8 cellular contexts compared by ENCODE assay signal in the genomic region with DNA sequence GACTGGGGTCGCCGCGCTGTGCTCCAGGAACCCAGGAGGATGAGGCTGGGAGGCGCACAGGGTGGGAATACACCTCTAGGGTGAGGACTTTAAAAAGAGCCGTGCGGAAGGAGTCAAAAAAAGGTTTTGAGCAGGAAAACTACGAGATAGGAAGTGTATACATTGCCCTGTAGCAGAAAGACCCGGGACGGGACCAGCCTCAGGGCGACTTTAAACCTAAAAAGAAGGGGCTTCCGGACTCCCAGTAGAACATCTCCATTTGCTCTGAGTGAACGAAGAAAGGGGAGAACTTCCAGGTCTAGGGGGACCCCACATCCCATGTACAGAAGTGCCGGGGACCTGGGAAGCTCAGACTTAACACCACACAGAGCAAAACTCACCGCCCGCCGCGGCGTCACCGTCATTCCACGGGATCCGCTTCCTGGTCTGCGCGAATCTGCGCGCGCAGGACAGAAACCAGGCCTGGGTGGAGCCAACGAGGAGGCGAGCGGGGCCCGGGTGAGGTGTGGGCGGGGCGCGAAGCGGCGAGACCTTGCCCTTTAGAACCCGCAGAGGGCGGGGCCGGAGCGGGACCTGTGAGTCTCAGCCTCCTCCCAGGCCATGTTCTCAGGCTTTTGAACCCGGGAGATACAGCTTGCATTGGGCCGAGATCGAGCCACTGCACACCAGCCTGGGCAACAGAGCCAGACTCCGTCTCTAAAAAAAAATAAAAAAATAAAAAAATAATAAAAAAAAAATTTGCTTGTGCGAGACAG. TPM values are rescaled to one million over a fixed set of nuclear protein-coding genes. Genes with fewer than 3 reads are reported as not detected.
DNase-seq lines count a peak whose midpoint lies in the region; ATAC-seq and TF ChIP-seq lines count a peak whose summit lies in the region.
"Not testable (repeated sequence)": the region's sequence is repeated elsewhere in the genome, so short reads cannot be mapped to it uniquely, and the experiment has no call there.

A gene (minus strand): TSS at position 428 of the 755 bp plus-strand sequence. CDS start 3,675 bp downstream, outside the sequence.

- peaks cover 17% of the 10 kb centered on the region for H3K9me3 ChIP-seq in AG04450 (ENCODE audit: control insufficient read depth, insufficient read depth, low read length)
- not testable (repeated sequence) for H3K9me3 ChIP-seq in colonic mucosa

- DNase-seq in AG04450 (ENCODE audit: low read depth, low spot score), result not testable (repeated sequence)
- peak; percentile 57 for DNase-seq in NCI-H226
- DNase-seq in activated CD4-positive, alpha-beta T cell treated with anti-CD3 and anti-CD28 coated beads, Interleukin-2, amount 50 U/mL, for 1 hour, result peak; percentile 52
- peak; percentile 79 for DNase-seq in colonic mucosa
- peak; percentile 9 for DNase-seq in kidney glomerular epithelial cell (lab: John Stamatoyannopoulos, UW)
- peak; percentile 37 to 39 for DNase-seq in stimulated activated CD4-positive, alpha-beta T cell treated with anti-CD3 and anti-CD28 coated beads, Interleukin-12 subunit alpha, Interleukin-12 subunit beta, amount 100 ng/mL, for 24 hours (ENCODE audit: low read depth in 2 of 2)

- peak; percentile 96 for ATAC-seq in GM19023 (IDR thresholded peaks at IDR 0.05; ENCODE audit: unreplicated experiment)
- peak; percentile 98 for ATAC-seq in HG03135 (IDR thresholded peaks at IDR 0.05; ENCODE audit: unreplicated experiment)

- peak within 1 kb of the TSS; percentile 31 for H3K27ac ChIP-seq in AG04450 (ENCODE audit: low read depth, low read length)
- H3K27ac ChIP-seq in colonic mucosa, result not testable (repeated sequence)

- intact Hi-C loops in colonic mucosa (cut with DNase I), result not testable (repeated sequence)

- not testable (repeated sequence) for H3K36me3 ChIP-seq in colonic mucosa

- not testable (repeated sequence) for TF ChIP-seq CTCF in AG04450 (IDR thresholded peaks at IDR 0.05; ENCODE audit: low read depth, low read length); colonic mucosa (IDR thresholded peaks at IDR 0.05)

- not testable (repeated sequence) for H3K4me1 ChIP-seq in colonic mucosa

- CTCF ChIA-PET in AG04450 (lab: Charles Lee), result not testable (repeated sequence)

- H3K9ac ChIP-seq in colonic mucosa (ENCODE audit: low read depth in 2 of 2, low read length in 2 of 2), result peak within 1 kb of the TSS; percentile 66 to 76

- POLR2A ChIA-PET in AG04450 (lab: Yijun Ruan, JAX), result not testable (repeated sequence)

- H3K27me3 ChIP-seq in AG04450 (ENCODE audit: control insufficient read depth, insufficient read depth, low read length); colonic mucosa: not testable (repeated sequence)

- H3K4me3 ChIP-seq in AG04450 (ENCODE audit: low read depth, low read length) (peak within 1 kb of the TSS; percentile 67), colonic mucosa (peak within 1 kb of the TSS; percentile 55)

RNA-seq across cellular contexts. Expression of the gene that starts here (rescaled TPM):
- polyA plus RNA-seq in AG04450 (2011; rRNA removed), result 9.8 and 11.3 TPM in 2 replicates
- 8.5 and 19.6 TPM in 2 replicates for polyA minus RNA-seq in AG04450 (2011; rRNA and poly(A)+ RNA removed)
- total RNA-seq in colonic mucosa, result 10 to 100 TPM; 24.5 to 25.0 TPM
